ENCODE assay signal across 11 cellular contexts in genomic region chr13:95185851-95186250, GRCh38.
DNase-seq lines count a peak whose midpoint lies in the region; ATAC-seq and TF ChIP-seq lines count a peak whose summit lies in the region.
"Had no signal": no experiment of that assay in that cellular context is flagged by ENCODE, and none has a peak within 500 bp of the region (broad histone marks: within the 10 kb centered on the region; RNA-seq: fewer than 3 reads in every experiment).

No MANE protein-coding gene starts in this region.

- ATAC-seq in mucosa of descending colon (peak; percentile 66), GM21528 (IDR thresholded peaks at IDR 0.05; ENCODE audit: low FRiP score, unreplicated experiment) (no peak), HG02571 (IDR thresholded peaks at IDR 0.05; ENCODE audit: unreplicated experiment) (no peak)

- no peak overlapping the region for H3K4me3 ChIP-seq in mucosa of descending colon
- H3K4me3 ChIP-seq: neural progenitor cell had no signal

- H3K9me3 ChIP-seq in mucosa of descending colon, result no peaks in the 10 kb centered on the region

- H3K4me1 ChIP-seq in mucosa of descending colon (ENCODE audit: low read depth), result peaks cover 8% of the 10 kb centered on the region

- DNase-seq in CD1c-positive myeloid dendritic cell (ENCODE audit: extremely low spot score) (peak; percentile 29), KBM-7 (peak; percentile 66), activated T-cell treated with anti-CD3 and anti-CD28 coated beads for 24 hours (ENCODE audit: low read depth) (peak; percentile 12), mucosa of descending colon (peak in 1 of 3 donors; percentile 28), NCI-H1930 (lab: John Stamatoyannopoulos, UW) (no peak), A172 (ENCODE audit: low spot score) (no peak)
- DNase-seq: NCI-H1694 treated with DMSO at 0.1 percent for 48 hours, SHP77 treated with DMSO at 0.1 percent for 48 hours had no signal

- TF ChIP-seq CTCF in mucosa of descending colon (IDR thresholded peaks at IDR 0.05), result no peak

- intact Hi-C loops in mucosa of descending colon (cut with DNase I, micrococcal nuclease), result no loop called here

- in situ Hi-C loops in KBM-7 (cut with MboI; ENCODE audit: low pct_unique_long_range_greater_than_20kb, low sequenced_read_pairs), result loop anchor here (25.0 kb wide), 1 partner anchor 201 kb away; no protein-coding TSS in a partner anchor

- H3K36me3 ChIP-seq in mucosa of descending colon (ENCODE audit: low read depth), result no peaks in the 10 kb centered on the region
- H3K36me3 ChIP-seq: neural progenitor cell had no signal

Comparison
In these comparisons a context has a peak if more than half of its experiments do, and no peak if none do; other contexts are left out.
1. DNase-seq: peak in CD1c-positive myeloid dendritic cell (single experiment), KBM-7 (single experiment) and activated T-cell treated with anti-CD3 and anti-CD28 coated beads for 24 hours (single experiment); none in NCI-H1930 (0 of 2) and A172 (single experiment).